Comparison of ENCODE assay signal across 2 cellular contexts in the genomic region with DNA sequence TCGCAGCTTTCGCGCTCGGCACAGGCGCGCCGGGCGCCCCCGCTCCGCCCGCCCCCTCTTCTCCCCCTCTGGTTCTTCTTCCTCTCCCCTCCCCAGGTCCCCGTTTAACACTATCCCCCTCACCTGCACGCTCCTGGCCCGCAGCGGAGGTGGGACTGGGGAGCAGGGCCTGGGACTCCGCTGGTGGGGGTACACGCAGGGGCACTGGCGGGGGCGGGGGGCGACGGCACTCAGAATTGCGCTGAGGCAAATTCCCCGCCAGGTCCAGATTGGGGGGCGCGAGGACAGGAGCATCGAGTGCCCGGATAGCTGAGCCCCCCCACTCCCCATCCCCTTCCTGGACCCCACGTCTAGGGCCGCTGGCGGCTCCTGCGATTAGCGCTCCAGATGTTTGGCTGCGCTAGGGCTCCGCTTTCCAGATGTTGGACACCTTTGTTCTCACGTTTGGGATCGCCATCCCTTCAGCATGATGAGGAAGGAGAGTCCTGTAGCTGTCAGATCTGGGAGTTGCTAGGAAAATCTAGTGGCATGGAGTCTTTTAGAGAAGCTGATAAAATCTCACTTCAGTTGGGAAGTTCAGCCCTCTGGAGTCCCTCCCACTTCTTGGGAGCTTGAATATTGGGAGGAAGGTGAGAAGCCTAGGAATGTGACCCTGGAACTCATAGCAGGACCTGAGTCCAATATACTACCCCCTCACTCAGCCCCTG.
TF ChIP-seq lines count a peak whose summit lies in the region.

No MANE protein-coding gene starts in this region.

TF ChIP-seq in SK-N-SH, 30 proteins besides CTCF, POLR2A, EP300 and RAD21:
- TF ChIP-seq RXRA (IDR thresholded peaks at IDR 0.05; ENCODE audit: borderline replicate concordance, low read depth) = no peak
- no peak for TF ChIP-seq RCOR1 (IDR thresholded peaks at IDR 0.05; ENCODE audit: low read length)
TF ChIP-seq in SK-N-SH: peak in this region for 0.

TF ChIP-seq in SK-N-SH treated with all-trans-retinoic acid at 6 μM for 48 hours, 23 proteins besides CTCF, POLR2A, EP300 and RAD21:
- no peak for TF ChIP-seq CREB5 (CRISPR knock-in tag; IDR thresholded peaks at IDR 0.05; ENCODE audit: low read depth)
- no peak for TF ChIP-seq BACH2 (CRISPR knock-in tag; IDR thresholded peaks at IDR 0.05; ENCODE audit: borderline replicate concordance)
- TF ChIP-seq TSHZ2 (CRISPR knock-in tag; IDR thresholded peaks at IDR 0.05) = no peak
- no peak for TF ChIP-seq ZNF8 (CRISPR knock-in tag; IDR thresholded peaks at IDR 0.05)
- TF ChIP-seq CSDC2 (CRISPR knock-in tag; IDR thresholded peaks at IDR 0.05) = no peak
- no peak for TF ChIP-seq SNAI2 (CRISPR knock-in tag; IDR thresholded peaks at IDR 0.05)
- TF ChIP-seq, protein P1, sequence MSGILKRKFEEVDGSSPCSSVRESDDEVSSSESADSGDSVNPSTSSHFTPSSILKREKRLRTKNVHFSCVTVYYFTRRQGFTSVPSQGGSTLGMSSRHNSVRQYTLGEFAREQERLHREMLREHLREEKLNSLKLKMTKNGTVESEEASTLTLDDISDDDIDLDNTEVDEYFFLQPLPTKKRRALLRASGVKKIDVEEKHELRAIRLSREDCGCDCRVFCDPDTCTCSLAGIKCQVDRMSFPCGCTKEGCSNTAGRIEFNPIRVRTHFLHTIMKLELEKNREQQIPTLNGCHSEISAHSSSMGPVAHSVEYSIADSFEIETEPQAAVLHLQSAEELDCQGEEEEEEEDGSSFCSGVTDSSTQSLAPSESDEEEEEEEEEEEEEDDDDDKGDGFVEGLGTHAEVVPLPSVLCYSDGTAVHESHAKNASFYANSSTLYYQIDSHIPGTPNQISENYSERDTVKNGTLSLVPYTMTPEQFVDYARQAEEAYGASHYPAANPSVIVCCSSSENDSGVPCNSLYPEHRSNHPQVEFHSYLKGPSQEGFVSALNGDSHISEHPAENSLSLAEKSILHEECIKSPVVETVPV (CRISPR knock-in tag; IDR thresholded peaks at IDR 0.05) = no peak
TF ChIP-seq in SK-N-SH treated with all-trans-retinoic acid at 6 μM for 48 hours: peak in this region for 0.
